ENCODE assay signal across 20 cellular contexts in genomic region chr2:236262238-236262637, GRCh38. TPM values are rescaled to one million over a fixed set of nuclear protein-coding genes. Genes with fewer than 3 reads are reported as not detected.
A peak's percentile ranks its signal among the peaks of the same experiment; 100 is the strongest.
DNase-seq lines count a peak whose midpoint lies in the region; ATAC-seq and TF ChIP-seq lines count a peak whose summit lies in the region.
"Had no signal": no experiment of that assay in that cellular context is flagged by ENCODE, and none has a peak within 500 bp of the region (broad histone marks: within the 10 kb centered on the region; RNA-seq: fewer than 3 reads in every experiment).

No MANE protein-coding gene starts in this region.

- TF ChIP-seq CTCF in heart left ventricle (IDR thresholded peaks at IDR 0.05) = no peak
- TF ChIP-seq CTCF in left ventricle myocardium inferior (IDR thresholded peaks at IDR 0.05; ENCODE audit: borderline replicate concordance) = no peak
- no peak for TF ChIP-seq CTCF in gastrocnemius medialis (IDR thresholded peaks at IDR 0.05 in 4 of 5, conservative IDR thresholded peaks at IDR 0.05 in 1 of 5)

- TF ChIP-seq POLR2A in heart left ventricle (IDR thresholded peaks at IDR 0.05) (peak in 1 of 2 donors; percentile 20), gastrocnemius medialis (IDR thresholded peaks at IDR 0.05) (no peak)

- 57 to 63% (median 59%) methylated on average over 5 to 7 of the region's 7 CpGs for WGBS in heart left ventricle, 4 donors

- peaks cover 0 to 14% (median 7%) of the 10 kb centered on the region in 12 donors for H3K4me1 ChIP-seq in heart left ventricle
- H3K4me1 ChIP-seq in left ventricle myocardium inferior = peaks cover 38% of the 10 kb centered on the region
- H3K4me1 ChIP-seq in gastrocnemius medialis = peaks cover 44 to 45% of the 10 kb centered on the region in 2 donors
- H3K4me1 ChIP-seq: Caco-2 had no signal

- peaks cover 0 to 11% (median 0%) of the 10 kb centered on the region in 9 donors for H3K27me3 ChIP-seq in heart left ventricle
- peaks cover 30% of the 10 kb centered on the region for H3K27me3 ChIP-seq in left ventricle myocardium inferior (ENCODE audit: low read depth)
- H3K27me3 ChIP-seq in gastrocnemius medialis = no peaks in the 10 kb centered on the region

- H3K9me3 ChIP-seq in heart left ventricle (no peaks in the 10 kb centered on the region), left ventricle myocardium inferior (replicated peaks) (no peaks in the 10 kb centered on the region), gastrocnemius medialis (no peaks in the 10 kb centered on the region)
- H3K9me3 ChIP-seq: Caco-2 had no signal

- DNase-seq in heart left ventricle = peak in 4 of 5 donors; percentile 39 to 77 (median 45)
- DNase-seq in left ventricle myocardium inferior = peak; percentile 58
- DNase-seq in mesenteric fat pad (ENCODE audit: low spot score) = peak; percentile 75
- DNase-seq in gastrocnemius medialis = peak in 1 of 2 donors; percentile 40
- no peak for DNase-seq in NCI-H1048 (lab: John Stamatoyannopoulos, UW)
- no peak for DNase-seq in activated CD4-positive, alpha-beta T cell treated with anti-CD3 and anti-CD28 coated beads for 4 hours
- DNase-seq in HUDEP-2 (lab: John Stamatoyannopoulos, UW; ENCODE audit: unreplicated experiment in 76 of 76) = no peak
- DNase-seq: AML-193; Caco-2; CD4-positive, alpha-beta T cell; GOT3; H7; HFFc6; IMR-90 had no signal

- H3K36me3 ChIP-seq in heart left ventricle (no peaks in the 10 kb centered on the region), left ventricle myocardium inferior (no peaks in the 10 kb centered on the region), gastrocnemius medialis (no peaks in the 10 kb centered on the region)

- in situ Hi-C loops in gastrocnemius medialis (cut with MboI; ENCODE audit: low sequenced_read_pairs in 4 of 4) = no loop called here

- H3K4me3 ChIP-seq in heart left ventricle (peak overlapping the region in 11 of 12 donors; percentile 5 to 82 (median 55)), left ventricle myocardium inferior (peak overlapping the region; percentile 67), gastrocnemius medialis (no peak overlapping the region)

- intact Hi-C loops in heart left ventricle (cut with DNase I) = loop anchor here in 2 of 10 donors (2.0 kb wide), 2 partner anchors 21 to 23 kb away; no protein-coding TSS in a partner anchor
- intact Hi-C loops in left ventricle myocardium inferior (cut with micrococcal nuclease) = no loop called here
- intact Hi-C loops in gastrocnemius medialis (cut with DNase I; ENCODE audit: low total_unique reads) = loop anchor here (10.0 kb wide), 1 partner anchor 1033 kb away; no protein-coding TSS in a partner anchor

- ATAC-seq in heart left ventricle (peak; percentile 52 to 79 (median 68)), gastrocnemius medialis (peak in 1 of 2 donors; percentile 3), esophagus mucosa (no peak)
- ATAC-seq: HCT116 had no signal

- H3K27ac ChIP-seq in heart left ventricle (peak overlapping the region in 11 of 12 donors; percentile 51 to 96 (median 79)), left ventricle myocardium inferior (replicated peaks) (peak overlapping the region; percentile 80), gastrocnemius medialis (peak overlapping the region; percentile 77 to 90 (median 82))
- H3K27ac ChIP-seq: C4-2B, HL-60 had no signal

RNA-seq across cellular contexts. Expression of gene ASB18, which starts 2.0 kb away (rescaled TPM):
- 10 to 100 TPM in 7 of 9 donors, 1 to 10 TPM in 2; 4.3 to 49.8 (median 18.6) TPM for total RNA-seq in heart left ventricle
- 1 to 10 TPM; 6.2 to 6.7 TPM for polyA plus RNA-seq in heart left ventricle
- total RNA-seq in left ventricle myocardium inferior = 11.3 TPM
- total RNA-seq in mesenteric fat pad = not detected
- total RNA-seq in gastrocnemius medialis = under 1 TPM in 2 of 4 donors, not detected in 2; 0.16 to 0.17 TPM
- not detected for total RNA-seq in esophagus mucosa
- total RNA-seq: Caco-2; CD4-positive, alpha-beta T cell; H7; HFFc6; HT1080; IMR-90 had no signal
- polyA plus RNA-seq: BJ, IMR-90 had no signal

Comparison
In these comparisons a context has a peak if more than half of its experiments do, and no peak if none do; other contexts are left out.
1. DNase-seq: peak in heart left ventricle (4 of 5), left ventricle myocardium inferior (single experiment) and mesenteric fat pad (single experiment); none in NCI-H1048 (single experiment), activated CD4-positive, alpha-beta T cell treated with anti-CD3 and anti-CD28 coated beads for 4 hours (0 of 2) and HUDEP-2 (0 of 76).
2. H3K4me3 ChIP-seq: peak in heart left ventricle (11 of 12) and left ventricle myocardium inferior (single experiment); none in gastrocnemius medialis (0 of 4).
3. Peak in every context shown above with its lines, with median percentiles within 50 percentile points of each other: H3K27ac ChIP-seq.